ENCODE assay signal across 30 cellular contexts in the genomic region with DNA sequence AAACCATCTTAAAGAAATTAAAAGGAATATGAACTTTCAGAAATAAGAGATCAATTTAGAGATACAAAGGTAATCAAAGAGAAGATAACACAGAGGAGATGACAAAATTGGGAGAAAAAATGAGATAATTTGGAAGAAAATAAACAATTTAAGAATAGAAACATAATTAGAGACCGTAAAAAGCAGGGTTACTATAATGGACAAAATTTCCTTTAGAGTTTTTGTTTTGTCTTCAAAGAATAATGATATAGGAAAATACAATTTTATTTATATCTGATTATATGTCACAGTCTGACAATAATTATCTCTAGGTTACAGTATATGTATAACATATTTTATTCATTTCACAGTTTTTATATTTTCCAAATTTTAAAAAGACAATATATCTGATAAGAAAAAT.
"Had no signal": no experiment of that assay in that cellular context is flagged by ENCODE, and none has a peak within 500 bp of the region (broad histone marks: within the 10 kb centered on the region; RNA-seq: fewer than 3 reads in every experiment).

No MANE protein-coding gene starts in this region.

- H3K4me3 ChIP-seq: adrenal gland, body of pancreas, colonic mucosa, dorsolateral prefrontal cortex, esophagus muscularis mucosa, gastroesophageal sphincter had no signal

- H3K27ac ChIP-seq: adrenal gland, body of pancreas, colonic mucosa, dorsolateral prefrontal cortex, esophagus muscularis mucosa, foreskin keratinocyte, gastroesophageal sphincter had no signal

- DNase-seq: activated CD4-positive, alpha-beta memory T cell treated with anti-CD3 and anti-CD28 coated beads for 36 hours; activated CD4-positive, alpha-beta T cell treated with anti-CD3 and anti-CD28 coated beads for 36 hours; activated CD4-positive, alpha-beta T cell treated with anti-CD3 and anti-CD28 coated beads, Interleukin-2, amount 10 ng/mL, durations not matched to agents 24 days and 14 days; activated CD4-positive, CD25-positive, alpha-beta regulatory T cell; activated CD4-positive, CD25-positive, alpha-beta regulatory T cell treated with anti-CD3 and anti-CD28 coated beads, Interleukin-2, amount 50 U/mL, for 72 hours; activated CD8-positive, alpha-beta memory T cell treated with anti-CD3 and anti-CD28 coated beads, Interleukin-2, amount 10 ng/mL, durations not matched to agents 7 days and 5 days; activated CD8-positive, alpha-beta memory T cell treated with anti-CD3 and anti-CD28 coated beads, Interleukin-2, amount 50 U/mL, for 4 hours; activated CD8-positive, alpha-beta T cell treated with anti-CD3 and anti-CD28 coated beads, Interleukin-2, amount 10 ng/mL, durations not matched to agents 7 days and 5 days; activated effector memory CD4-positive, alpha-beta T cell treated with anti-CD3 and anti-CD28 coated beads, Interleukin-2, amount 50 U/mL, for 16 hours; activated naive CD4-positive, alpha-beta T cell treated with anti-CD3 and anti-CD28 coated beads for 36 hours; activated naive CD8-positive, alpha-beta T cell treated with anti-CD3 and anti-CD28 coated beads for 36 hours; activated naive CD8-positive, alpha-beta T cell treated with anti-CD3 and anti-CD28 coated beads, Interleukin-2, amount 50 U/mL, for 24 hours; activated T-cell treated with anti-CD3 and anti-CD28 coated beads, Interleukin-2, amount 50 U/mL, for 1 hour; activated T-cell treated with anti-CD3 and anti-CD28 coated beads, Interleukin-2, amount 50 U/mL, for 48 hours; adrenal gland; amygdala; aorta; body of pancreas; caudate nucleus; colonic mucosa; dorsolateral prefrontal cortex; effector memory CD4-positive, alpha-beta T cell; endodermal cell; erythroblast; foreskin keratinocyte; T-helper 1 cell; T-helper 17 cell; T1000 had no signal

- H3K4me1 ChIP-seq: adrenal gland, body of pancreas, colonic mucosa, esophagus muscularis mucosa, foreskin keratinocyte, gastroesophageal sphincter had no signal

- H3K9me3 ChIP-seq: adrenal gland, body of pancreas, colonic mucosa, esophagus muscularis mucosa had no signal

- H3K36me3 ChIP-seq: adrenal gland, colonic mucosa, esophagus muscularis mucosa, gastroesophageal sphincter had no signal

- ATAC-seq: activated CD4-positive, alpha-beta T cell treated with anti-CD3 and anti-CD28 coated beads for 36 hours; activated CD8-positive, alpha-beta memory T cell treated with anti-CD3 and anti-CD28 coated beads, Interleukin-2, amount 10 ng/mL, durations not matched to agents 7 days and 5 days; activated CD8-positive, alpha-beta T cell treated with anti-CD3 and anti-CD28 coated beads, Interleukin-2, amount 10 ng/mL, durations not matched to agents 7 days and 5 days; activated naive CD8-positive, alpha-beta T cell treated with anti-CD3 and anti-CD28 coated beads, Interleukin-2, amount 50 U/mL, for 24 hours; body of pancreas; foreskin keratinocyte; gastroesophageal sphincter; T-helper 17 cell had no signal
